In the genomic region with DNA sequence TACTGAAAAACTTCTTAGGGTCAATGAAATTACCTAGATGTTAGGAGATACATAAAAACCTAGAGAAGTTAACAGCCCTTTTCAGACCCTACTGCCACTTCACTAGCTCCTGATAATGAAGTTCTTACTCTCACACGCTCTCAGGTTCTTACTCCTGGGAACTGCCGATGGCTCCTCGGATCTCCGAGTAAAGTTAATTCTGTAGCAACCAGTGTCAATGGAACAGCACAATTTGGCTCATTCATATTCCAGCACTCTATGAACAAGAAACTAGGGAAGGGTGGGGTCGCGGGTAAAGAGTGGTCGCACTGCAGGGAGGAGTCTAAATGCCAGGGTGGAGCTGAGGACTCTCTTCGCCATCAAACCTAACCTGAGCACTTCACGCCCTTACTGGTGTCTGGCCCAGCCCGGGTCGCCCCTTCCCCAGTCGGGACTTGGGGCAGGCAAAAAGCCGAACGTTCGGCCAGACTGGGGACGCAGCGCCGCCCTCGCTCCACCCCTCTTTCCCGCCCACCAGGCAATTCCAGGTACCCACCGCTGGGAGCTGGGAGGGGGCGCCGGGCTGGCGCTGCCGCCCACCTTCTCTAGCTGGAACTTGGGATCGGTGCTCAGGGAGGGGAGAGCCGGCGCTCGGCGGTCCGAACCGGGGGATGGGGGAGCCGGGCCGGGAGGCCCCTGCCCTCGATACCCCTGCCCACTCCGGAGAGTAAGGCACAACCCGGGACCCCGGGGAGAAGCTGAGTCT, we compare ENCODE assay signal across 8 cellular contexts. TPM values are rescaled to one million over a fixed set of nuclear protein-coding genes. Genes with fewer than 3 reads are reported as not detected.
DNase-seq lines count a peak whose midpoint lies in the region; ATAC-seq, FAIRE-seq and TF ChIP-seq lines count a peak whose summit lies in the region.

No MANE protein-coding gene starts in this region.

- FAIRE-seq in endothelial cell of umbilical vein (lab: Jason Lieb, UNC) = peak; percentile 70

- no peaks in the 10 kb centered on the region for H4K20me1 ChIP-seq in endothelial cell of umbilical vein (replicated peaks; ENCODE audit: control insufficient read depth, extremely low read depth, insufficient read depth, low read length)

- peak overlapping the region; percentile 74 for H3K9ac ChIP-seq in endothelial cell of umbilical vein (replicated peaks; ENCODE audit: extremely low read depth, insufficient read depth, low read length)

- ATAC-seq in GM18868 (IDR thresholded peaks at IDR 0.05; ENCODE audit: unreplicated experiment) (peak; percentile 69), HG03095 (IDR thresholded peaks at IDR 0.05; ENCODE audit: unreplicated experiment) (peak; percentile 72)
- peak; percentile 68 for ATAC-seq in activated CD8-positive, alpha-beta T cell treated with anti-CD3 and anti-CD28 coated beads, Interleukin-2, amount 10 ng/mL, durations not matched to agents 7 days and 5 days

- CTCF ChIA-PET in activated CD8-positive, alpha-beta T cell treated with anti-CD3 and anti-CD28 coated beads, Interleukin-2, amount 10 ng/mL, durations not matched to agents 7 days and 5 days (lab: Charles Lee) = interaction anchor here (0.9 to 1.8 kb wide), 6 partner anchors 14 to 319 kb away, joined by 3 to 8 read pairs (median 4); a partner anchor contains a TSS
- CTCF ChIA-PET in endothelial cell of umbilical vein (lab: Charles Lee) = interaction anchor here (0.8 to 3.3 kb wide), 18 partner anchors 9 to 319 kb away, joined by 3 to 16 read pairs (median 4); a partner anchor contains a TSS

- dilution Hi-C loops in endothelial cell of umbilical vein (cut with MboI; ENCODE audit: extremely low pct_ligation_motif_present, low sequenced_read_pairs) = no loop called here

- H3K4me3 ChIP-seq in endothelial cell of umbilical vein (replicated peaks in 1 of 3; ENCODE audit: insufficient read depth in 1 of 3, low read depth in 1 of 3, low read length in 3 of 3) = peak overlapping the region; percentile 75 to 96 (median 90)

- H3K79me2 ChIP-seq in endothelial cell of umbilical vein (ENCODE audit: control insufficient read depth, insufficient read depth, low read length) = peaks cover 29% of the 10 kb centered on the region

- H3K27me3 ChIP-seq in endothelial cell of umbilical vein (ENCODE audit: control insufficient read depth in 2 of 2, insufficient read depth in 2 of 2, low read length in 2 of 2) = no peaks in the 10 kb centered on the region

- no peak for TF ChIP-seq POLR2A in endothelial cell of umbilical vein (IDR thresholded peaks at IDR 0.05; ENCODE audit: low read depth, low read length)

- BruUV-seq in endothelial cell of umbilical vein (replicated peaks; lab: Mats Ljungman, UMichigan) = TSS peak; percentile 31

- POLR2A ChIA-PET in activated CD8-positive, alpha-beta T cell treated with anti-CD3 and anti-CD28 coated beads, Interleukin-2, amount 10 ng/mL, durations not matched to agents 7 days and 5 days (lab: Charles Lee) = no interaction called here
- POLR2A ChIA-PET in endothelial cell of umbilical vein (lab: Charles Lee) = no interaction called here

- H3K9me3 ChIP-seq in endothelial cell of umbilical vein (replicated peaks; ENCODE audit: control insufficient read depth, insufficient read depth, low read length) = no peaks in the 10 kb centered on the region

- peaks cover 19% of the 10 kb centered on the region for H3K4me1 Mint-ChIP-seq in activated CD8-positive, alpha-beta T cell treated with anti-CD3 and anti-CD28 coated beads, Interleukin-2, amount 10 ng/mL, durations not matched to agents 7 days and 5 days (ENCODE audit: low read depth)
- H3K4me1 Mint-ChIP-seq in mesothelial cell of epicardium = peaks cover 40% of the 10 kb centered on the region

- peak overlapping the region; percentile 33 for H3K27ac ChIP-seq in endothelial cell of umbilical vein (ENCODE audit: insufficient read depth, low read depth, low read length)

- intact Hi-C loops in endothelial cell of umbilical vein (cut with micrococcal nuclease) = loop anchor here (1.0 kb wide), 2 partner anchors 49 to 175 kb away; a partner anchor contains a TSS

- H3K9me1 ChIP-seq in endothelial cell of umbilical vein (replicated peaks; ENCODE audit: control insufficient read depth, extremely low read depth, insufficient read depth, low read length) = no peaks in the 10 kb centered on the region

- peaks cover 3% of the 10 kb centered on the region for H3K36me3 Mint-ChIP-seq in activated CD8-positive, alpha-beta T cell treated with anti-CD3 and anti-CD28 coated beads, Interleukin-2, amount 10 ng/mL, durations not matched to agents 7 days and 5 days (ENCODE audit: low read depth)
- H3K36me3 Mint-ChIP-seq in mesothelial cell of epicardium = peaks cover 20% of the 10 kb centered on the region

- H3K27ac Mint-ChIP-seq in activated CD8-positive, alpha-beta T cell treated with anti-CD3 and anti-CD28 coated beads, Interleukin-2, amount 10 ng/mL, durations not matched to agents 7 days and 5 days = no peak overlapping the region
- peak overlapping the region; percentile 93 for H3K27ac Mint-ChIP-seq in mesothelial cell of epicardium

- peak; percentile 67 for DNase-seq in Ammon's horn (ENCODE audit: low spot score)
- peak; percentile 63 for DNase-seq in NCI-H345 treated with DMSO at 0.1 percent for 48 hours (lab: John Stamatoyannopoulos, UW; ENCODE audit: unreplicated experiment)
- DNase-seq in activated CD8-positive, alpha-beta T cell treated with anti-CD3 and anti-CD28 coated beads, Interleukin-2, amount 10 ng/mL, durations not matched to agents 7 days and 5 days = peak; percentile 54
- peak; percentile 76 for DNase-seq in endothelial cell of umbilical vein (ENCODE audit: low read depth, low spot score)
- DNase-seq in mesothelial cell of epicardium (ENCODE audit: low spot score in 2 of 2, unreplicated experiment in 2 of 2) = peak; percentile 49 to 76
- DNase-seq in stimulated activated CD8-positive, alpha-beta memory T cell treated with anti-CD3 and anti-CD28 coated beads, Interleukin-2, amount 100 ng/mL, for 48 hours (ENCODE audit: low read depth in 2 of 2) = peak; percentile 21 to 52

- no peaks in the 10 kb centered on the region for H3K36me3 ChIP-seq in endothelial cell of umbilical vein (ENCODE audit: control insufficient read depth in 2 of 2, extremely low read depth in 1 of 2, insufficient read depth in 2 of 2, low read length in 2 of 2)

- peaks cover 11% of the 10 kb centered on the region for H3K4me1 ChIP-seq in endothelial cell of umbilical vein (ENCODE audit: control insufficient read depth, extremely low read depth, insufficient read depth, low read length)

- no peaks in the 10 kb centered on the region for H3K9me3 Mint-ChIP-seq in activated CD8-positive, alpha-beta T cell treated with anti-CD3 and anti-CD28 coated beads, Interleukin-2, amount 10 ng/mL, durations not matched to agents 7 days and 5 days (ENCODE audit: insufficient read depth)
- H3K9me3 Mint-ChIP-seq in mesothelial cell of epicardium = peaks cover 15% of the 10 kb centered on the region

- H2AFZ ChIP-seq in endothelial cell of umbilical vein (ENCODE audit: low read depth, low read length) = peak overlapping the region; percentile 90

- peak overlapping the region; percentile 94 for H3K4me2 ChIP-seq in endothelial cell of umbilical vein (ENCODE audit: insufficient read depth, low read length)

- H3K4me3 Mint-ChIP-seq in activated CD8-positive, alpha-beta T cell treated with anti-CD3 and anti-CD28 coated beads, Interleukin-2, amount 10 ng/mL, durations not matched to agents 7 days and 5 days = peak overlapping the region; percentile 78
- H3K4me3 Mint-ChIP-seq in mesothelial cell of epicardium = peak overlapping the region; percentile 99

- H3K27me3 Mint-ChIP-seq in activated CD8-positive, alpha-beta T cell treated with anti-CD3 and anti-CD28 coated beads, Interleukin-2, amount 10 ng/mL, durations not matched to agents 7 days and 5 days (ENCODE audit: low read depth) = peaks cover 43% of the 10 kb centered on the region
- no peaks in the 10 kb centered on the region for H3K27me3 Mint-ChIP-seq in mesothelial cell of epicardium (ENCODE audit: low read depth)

- peak; percentile 4 to 47 for TF ChIP-seq CTCF in endothelial cell of umbilical vein (IDR thresholded peaks at IDR 0.05; ENCODE audit: extremely low read depth in 1 of 2, insufficient read depth in 1 of 2, low read depth in 1 of 2, low read length in 2 of 2)
- TF ChIP-seq CTCF in mesothelial cell of epicardium (IDR thresholded peaks at IDR 0.05; ENCODE audit: unreplicated experiment) = no peak

TF ChIP-seq in endothelial cell of umbilical vein, 7 proteins besides CTCF, POLR2A, EP300 and RAD21 (continues in another document):
- TF ChIP-seq GATA2 (IDR thresholded peaks at IDR 0.05; ENCODE audit: insufficient read depth, insufficient read length, low read depth, low read length) = no peak
- TF ChIP-seq MYC (IDR thresholded peaks at IDR 0.05; ENCODE audit: low read depth, low read length) = no peak
- TF ChIP-seq POLR2AphosphoS5 (IDR thresholded peaks at IDR 0.05; ENCODE audit: insufficient read depth, low read depth, low read length) = no peak
- no peak for TF ChIP-seq FOS (IDR thresholded peaks at IDR 0.05; ENCODE audit: borderline replicate concordance, insufficient read depth, low read length)

RNA-seq across cellular contexts. Expression of a gene that starts 0.7 kb away (rescaled TPM):
- 1 to 10 TPM; 2.4 to 3.1 TPM for total RNA-seq in activated CD8-positive, alpha-beta T cell treated with anti-CD3 and anti-CD28 coated beads, Interleukin-2, amount 10 ng/mL, durations not matched to agents 7 days and 5 days
- total RNA-seq in endothelial cell of umbilical vein (8.8 and 9.4 TPM in 2 replicates), mesothelial cell of epicardium (15.2 to 16.8 TPM (median 16.1 TPM) in 3 replicates)
- 3.3 and 3.4 TPM in 2 replicates for polyA plus RNA-seq in endothelial cell of umbilical vein
- 4.6 TPM in 2 replicates for polyA plus RNA-seq in endothelial cell of umbilical vein (2011; cell fraction: cytosol; rRNA removed)
- polyA plus RNA-seq in endothelial cell of umbilical vein (2011; cell fraction: nucleus; rRNA removed) = 3.3 and 4.3 TPM in 2 replicates
- 9.1 and 11.8 TPM in 2 replicates for polyA plus RNA-seq in endothelial cell of umbilical vein (2012)
- 4.5 and 5.2 TPM in 2 replicates for polyA minus RNA-seq in endothelial cell of umbilical vein
- 5.3 TPM for polyA minus RNA-seq in endothelial cell of umbilical vein (2011; cell fraction: cytosol; rRNA and poly(A)+ RNA removed)
- 2.9 and 4.4 TPM in 2 replicates for polyA minus RNA-seq in endothelial cell of umbilical vein (2011; cell fraction: nucleus; rRNA and poly(A)+ RNA removed)

RNA-seq across cellular contexts. Expression of a gene that starts 49.2 kb away (rescaled TPM):
- total RNA-seq in activated CD8-positive, alpha-beta T cell treated with anti-CD3 and anti-CD28 coated beads, Interleukin-2, amount 10 ng/mL, durations not matched to agents 7 days and 5 days = 1 to 10 TPM; 8.1 to 9.4 TPM
- total RNA-seq in endothelial cell of umbilical vein = 3.6 and 3.9 TPM in 2 replicates
- 0.91 and 1.1 TPM in 2 replicates for polyA plus RNA-seq in endothelial cell of umbilical vein
- polyA plus RNA-seq in endothelial cell of umbilical vein (2011; cell fraction: cytosol; rRNA removed) = 1.5 and 1.6 TPM in 2 replicates
- 1.0 and 1.4 TPM in 2 replicates for polyA plus RNA-seq in endothelial cell of umbilical vein (2011; cell fraction: nucleus; rRNA removed)
- polyA plus RNA-seq in endothelial cell of umbilical vein (2012) = 2.1 and 4.8 TPM in 2 replicates
- 0.91 and 1.5 TPM in 2 replicates for polyA minus RNA-seq in endothelial cell of umbilical vein
- polyA minus RNA-seq in endothelial cell of umbilical vein (2011; cell fraction: cytosol; rRNA and poly(A)+ RNA removed) = 10.3 TPM
- 2.0 and 2.5 TPM in 2 replicates for polyA minus RNA-seq in endothelial cell of umbilical vein (2011; cell fraction: nucleus; rRNA and poly(A)+ RNA removed)
- total RNA-seq in mesothelial cell of epicardium = 4.5 to 5.4 TPM (median 5.0 TPM) in 3 replicates

Comparison
In these comparisons a context has a peak if more than half of its experiments do, and no peak if none do; other contexts are left out.
1. Peak in every context shown above with its lines: DNase-seq, ATAC-seq, H3K4me3 ChIP-seq and H3K27ac ChIP-seq.